In the genomic region with DNA sequence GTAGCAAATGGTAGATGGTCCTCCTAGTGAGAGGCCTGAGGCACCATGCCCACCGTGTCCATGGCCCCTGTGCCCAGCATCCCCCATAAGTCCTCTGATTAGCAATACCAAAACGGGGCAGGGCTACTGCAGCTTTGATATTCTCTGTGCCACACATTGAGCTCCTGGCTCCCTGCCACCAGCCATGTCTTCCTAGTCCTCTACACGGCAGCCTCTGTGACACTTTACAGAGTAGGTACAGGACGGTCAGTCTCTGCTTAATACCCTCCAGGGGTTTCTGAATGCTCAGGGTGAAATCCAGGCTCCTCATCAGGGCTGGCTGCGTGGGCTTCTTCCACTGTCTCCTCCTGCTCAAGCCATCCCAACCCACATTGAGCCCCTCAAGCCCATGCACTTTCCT, we compare ENCODE assay signal across 18 cellular contexts. TPM values are rescaled to one million over a fixed set of nuclear protein-coding genes. Genes with fewer than 3 reads are reported as not detected.
DNase-seq lines count a peak whose midpoint lies in the region; ATAC-seq and FAIRE-seq lines count a peak whose summit lies in the region.
"Had no signal": no experiment of that assay in that cellular context is flagged by ENCODE, and none has a peak within 500 bp of the region (broad histone marks: within the 10 kb centered on the region; RNA-seq: fewer than 3 reads in every experiment).

No MANE protein-coding gene starts in this region.

- peaks cover 68% of the 10 kb centered on the region for H3K36me3 Mint-ChIP-seq in activated CD4-positive, alpha-beta memory T cell treated with anti-CD3 and anti-CD28 coated beads for 36 hours
- peaks cover 43% of the 10 kb centered on the region for H3K36me3 Mint-ChIP-seq in activated CD4-positive, alpha-beta memory T cell treated with anti-CD3 and anti-CD28 coated beads, Interleukin-2, amount 10 ng/mL, durations not matched to agents 7 days and 5 days (ENCODE audit: low read depth)
- peaks cover 31% of the 10 kb centered on the region for H3K36me3 Mint-ChIP-seq in activated naive CD8-positive, alpha-beta T cell treated with anti-CD3 and anti-CD28 coated beads for 36 hours
- H3K36me3 Mint-ChIP-seq in activated naive CD8-positive, alpha-beta T cell treated with anti-CD3 and anti-CD28 coated beads, Interleukin-2, amount 50 U/mL, for 24 hours (ENCODE audit: low read depth): peaks cover 54% of the 10 kb centered on the region

- intact Hi-C loops in activated CD4-positive, alpha-beta memory T cell treated with anti-CD3 and anti-CD28 coated beads for 36 hours (cut with micrococcal nuclease): no loop called here

- ATAC-seq in activated naive CD8-positive, alpha-beta T cell treated with anti-CD3 and anti-CD28 coated beads, Interleukin-2, amount 50 U/mL, for 24 hours: no peak
- ATAC-seq: A549; CD8-positive, alpha-beta T cell had no signal

- no peaks in the 10 kb centered on the region for H3K27me3 Mint-ChIP-seq in activated CD4-positive, alpha-beta memory T cell treated with anti-CD3 and anti-CD28 coated beads for 36 hours
- H3K27me3 Mint-ChIP-seq in activated CD4-positive, alpha-beta memory T cell treated with anti-CD3 and anti-CD28 coated beads, Interleukin-2, amount 10 ng/mL, durations not matched to agents 7 days and 5 days: no peaks in the 10 kb centered on the region
- no peaks in the 10 kb centered on the region for H3K27me3 Mint-ChIP-seq in activated naive CD8-positive, alpha-beta T cell treated with anti-CD3 and anti-CD28 coated beads for 36 hours
- H3K27me3 Mint-ChIP-seq in activated naive CD8-positive, alpha-beta T cell treated with anti-CD3 and anti-CD28 coated beads, Interleukin-2, amount 50 U/mL, for 24 hours: no peaks in the 10 kb centered on the region
- H3K27me3 Mint-ChIP-seq: B cell; CD4-positive, alpha-beta T cell had no signal

- peak overlapping the region; percentile 25 for H3K27ac Mint-ChIP-seq in activated CD4-positive, alpha-beta memory T cell treated with anti-CD3 and anti-CD28 coated beads for 36 hours
- no peak overlapping the region for H3K27ac Mint-ChIP-seq in activated CD4-positive, alpha-beta memory T cell treated with anti-CD3 and anti-CD28 coated beads, Interleukin-2, amount 10 ng/mL, durations not matched to agents 7 days and 5 days
- H3K27ac Mint-ChIP-seq in activated naive CD8-positive, alpha-beta T cell treated with anti-CD3 and anti-CD28 coated beads for 36 hours: peak overlapping the region; percentile 10
- no peak overlapping the region for H3K27ac Mint-ChIP-seq in activated naive CD8-positive, alpha-beta T cell treated with anti-CD3 and anti-CD28 coated beads, Interleukin-2, amount 50 U/mL, for 24 hours
- H3K27ac Mint-ChIP-seq: B cell; CD4-positive, alpha-beta T cell; CD8-positive, alpha-beta T cell had no signal

- FAIRE-seq in HTR-8/SVneo (lab: Jason Lieb, UNC): no peak
- FAIRE-seq: A549, D721Med, G401.6, GM12891, GM19239 had no signal

- no peak for DNase-seq in activated CD4-positive, alpha-beta memory T cell treated with anti-CD3 and anti-CD28 coated beads for 36 hours
- no peak for DNase-seq in activated CD4-positive, alpha-beta memory T cell treated with anti-CD3 and anti-CD28 coated beads, Interleukin-2, amount 10 ng/mL, durations not matched to agents 7 days and 5 days
- no peak for DNase-seq in activated naive CD8-positive, alpha-beta T cell treated with anti-CD3 and anti-CD28 coated beads for 36 hours
- DNase-seq in activated naive CD8-positive, alpha-beta T cell treated with anti-CD3 and anti-CD28 coated beads, Interleukin-2, amount 50 U/mL, for 24 hours: no peak
- DNase-seq in HTR-8/SVneo (ENCODE audit: insufficient read length, low spot score): no peak
- DNase-seq: AML-193; Caco-2; Calu3; CD4-positive, alpha-beta T cell; CD8-positive, alpha-beta T cell; DMS79 treated with DMSO at 0.1 percent for 48 hours; GF-D8 had no signal

- CTCF ChIA-PET in activated CD4-positive, alpha-beta memory T cell treated with anti-CD3 and anti-CD28 coated beads for 36 hours (lab: Charles Lee): interaction anchor here (1.5 kb wide), 1 partner anchor 9 kb away, joined by 6 read pairs; the partner anchor contains the start of gene RBM19
- CTCF ChIA-PET in activated CD4-positive, alpha-beta memory T cell treated with anti-CD3 and anti-CD28 coated beads, Interleukin-2, amount 10 ng/mL, durations not matched to agents 7 days and 5 days (lab: Charles Lee): interaction anchor here (1.2 kb wide), 1 partner anchor 17 kb away, joined by 3 read pairs; no protein-coding TSS in a partner anchor

- H3K4me3 Mint-ChIP-seq in activated CD4-positive, alpha-beta memory T cell treated with anti-CD3 and anti-CD28 coated beads for 36 hours: no peak overlapping the region
- no peak overlapping the region for H3K4me3 Mint-ChIP-seq in activated CD4-positive, alpha-beta memory T cell treated with anti-CD3 and anti-CD28 coated beads, Interleukin-2, amount 10 ng/mL, durations not matched to agents 7 days and 5 days
- no peak overlapping the region for H3K4me3 Mint-ChIP-seq in activated naive CD8-positive, alpha-beta T cell treated with anti-CD3 and anti-CD28 coated beads for 36 hours
- no peak overlapping the region for H3K4me3 Mint-ChIP-seq in activated naive CD8-positive, alpha-beta T cell treated with anti-CD3 and anti-CD28 coated beads, Interleukin-2, amount 50 U/mL, for 24 hours
- H3K4me3 Mint-ChIP-seq: B cell; CD4-positive, alpha-beta T cell; CD8-positive, alpha-beta T cell had no signal

- POLR2A ChIA-PET in activated CD4-positive, alpha-beta memory T cell treated with anti-CD3 and anti-CD28 coated beads for 36 hours (lab: Charles Lee): no interaction called here
- POLR2A ChIA-PET in activated CD4-positive, alpha-beta memory T cell treated with anti-CD3 and anti-CD28 coated beads, Interleukin-2, amount 10 ng/mL, durations not matched to agents 7 days and 5 days (lab: Charles Lee): interaction anchor here (0.6 to 0.9 kb wide), 2 partner anchors 8 to 1578 kb away, joined by 3 read pairs; no protein-coding TSS in a partner anchor

- peaks cover 23% of the 10 kb centered on the region for H3K4me1 Mint-ChIP-seq in activated CD4-positive, alpha-beta memory T cell treated with anti-CD3 and anti-CD28 coated beads for 36 hours (ENCODE audit: low read depth)
- peaks cover 18% of the 10 kb centered on the region for H3K4me1 Mint-ChIP-seq in activated CD4-positive, alpha-beta memory T cell treated with anti-CD3 and anti-CD28 coated beads, Interleukin-2, amount 10 ng/mL, durations not matched to agents 7 days and 5 days
- peaks cover 19% of the 10 kb centered on the region for H3K4me1 Mint-ChIP-seq in activated naive CD8-positive, alpha-beta T cell treated with anti-CD3 and anti-CD28 coated beads for 36 hours
- H3K4me1 Mint-ChIP-seq in activated naive CD8-positive, alpha-beta T cell treated with anti-CD3 and anti-CD28 coated beads, Interleukin-2, amount 50 U/mL, for 24 hours: peaks cover 23% of the 10 kb centered on the region

- no peaks in the 10 kb centered on the region for H3K9me3 Mint-ChIP-seq in activated CD4-positive, alpha-beta memory T cell treated with anti-CD3 and anti-CD28 coated beads for 36 hours
- no peaks in the 10 kb centered on the region for H3K9me3 Mint-ChIP-seq in activated CD4-positive, alpha-beta memory T cell treated with anti-CD3 and anti-CD28 coated beads, Interleukin-2, amount 10 ng/mL, durations not matched to agents 7 days and 5 days
- H3K9me3 Mint-ChIP-seq in activated naive CD8-positive, alpha-beta T cell treated with anti-CD3 and anti-CD28 coated beads for 36 hours: no peaks in the 10 kb centered on the region
- no peaks in the 10 kb centered on the region for H3K9me3 Mint-ChIP-seq in activated naive CD8-positive, alpha-beta T cell treated with anti-CD3 and anti-CD28 coated beads, Interleukin-2, amount 50 U/mL, for 24 hours
- H3K9me3 Mint-ChIP-seq: CD4-positive, alpha-beta T cell; CD8-positive, alpha-beta T cell had no signal

RNA-seq across cellular contexts. Expression of gene RBM19, which starts 8.0 kb away (rescaled TPM):
- 10 to 100 TPM; 69.6 to 74.1 TPM for total RNA-seq in activated CD4-positive, alpha-beta memory T cell treated with anti-CD3 and anti-CD28 coated beads for 36 hours
- total RNA-seq in activated CD4-positive, alpha-beta memory T cell treated with anti-CD3 and anti-CD28 coated beads, Interleukin-2, amount 10 ng/mL, durations not matched to agents 7 days and 5 days: 10 to 100 TPM; 31.5 to 32.4 TPM
- 10 to 100 TPM; 86.9 to 89.8 TPM for total RNA-seq in activated naive CD8-positive, alpha-beta T cell treated with anti-CD3 and anti-CD28 coated beads for 36 hours

Comparison
In these comparisons a context has a peak if more than half of its experiments do, and no peak if none do; other contexts are left out.
1. H3K27ac Mint-ChIP-seq: peak in activated CD4-positive, alpha-beta memory T cell treated with anti-CD3 and anti-CD28 coated beads for 36 hours (single experiment) and activated naive CD8-positive, alpha-beta T cell treated with anti-CD3 and anti-CD28 coated beads for 36 hours (single experiment); none in activated CD4-positive, alpha-beta memory T cell treated with anti-CD3 and anti-CD28 coated beads, Interleukin-2, amount 10 ng/mL, durations not matched to agents 7 days and 5 days (single experiment) and activated naive CD8-positive, alpha-beta T cell treated with anti-CD3 and anti-CD28 coated beads, Interleukin-2, amount 50 U/mL, for 24 hours (single experiment).